ENCODE assay signal across 9 cellular contexts in the genomic region with DNA sequence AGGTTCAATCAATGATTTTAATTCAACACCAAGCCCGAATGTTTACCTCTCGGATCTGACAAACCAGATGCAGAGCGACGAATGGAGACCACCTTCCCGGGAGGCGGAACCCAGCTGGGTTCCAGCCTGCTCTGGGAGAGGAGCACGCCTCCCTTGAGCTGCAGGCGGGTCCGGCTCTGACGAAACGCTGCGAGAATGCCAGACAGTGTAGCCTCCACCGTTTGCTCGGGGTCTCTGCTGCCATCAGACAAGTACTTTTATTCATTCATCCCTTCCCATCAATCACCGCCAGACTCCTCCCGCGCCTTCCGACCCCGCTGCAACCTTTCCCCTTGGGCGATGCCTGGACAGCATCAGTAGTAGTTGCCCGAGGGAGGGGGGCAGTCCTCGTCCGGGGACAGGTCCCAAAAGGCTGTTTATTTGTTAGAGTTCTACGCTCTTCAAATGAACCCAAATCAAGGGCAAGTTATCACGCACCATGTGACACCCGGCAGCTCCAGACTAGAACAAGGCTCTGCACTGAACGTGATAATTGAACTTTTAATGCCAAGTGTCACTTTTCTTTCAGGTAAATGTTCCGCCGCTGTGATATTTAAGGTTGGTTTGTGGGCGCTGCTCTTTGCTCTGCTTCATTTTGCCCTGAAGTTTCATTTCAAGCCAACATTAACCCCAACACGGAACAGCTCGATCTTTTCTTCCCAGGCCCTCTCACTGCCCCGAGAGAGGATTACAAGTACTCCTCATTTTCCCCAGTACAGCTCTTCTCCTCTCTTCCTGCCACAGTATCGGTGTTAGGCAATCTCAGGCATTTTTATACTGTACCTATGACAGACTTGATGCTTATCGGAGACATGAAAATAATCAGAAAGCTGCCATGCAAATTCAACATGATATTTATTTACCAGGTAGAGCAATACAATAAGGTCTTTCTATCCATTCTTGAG. TPM values are rescaled to one million over a fixed set of nuclear protein-coding genes. Genes with fewer than 3 reads are reported as not detected.
DNase-seq lines count a peak whose midpoint lies in the region; ATAC-seq and TF ChIP-seq lines count a peak whose summit lies in the region.
"Had no signal": no experiment of that assay in that cellular context is flagged by ENCODE, and none has a peak within 500 bp of the region (broad histone marks: within the 10 kb centered on the region; RNA-seq: fewer than 3 reads in every experiment).

No MANE protein-coding gene starts in this region.

- intact Hi-C loops in activated CD4-positive, alpha-beta T cell treated with anti-CD3 and anti-CD28 coated beads for 36 hours (cut with DNase I, micrococcal nuclease), result loop anchor here in 1 of 2 experiments (5.0 kb wide), 1 partner anchor 678 kb away; no protein-coding TSS in a partner anchor
- intact Hi-C loops in ascending aorta (cut with DNase I), result no loop called here

- H3K9me3 ChIP-seq in ascending aorta, result no peaks in the 10 kb centered on the region
- no peaks in the 10 kb centered on the region for H3K9me3 ChIP-seq in iPS-18a (ENCODE audit: control insufficient read depth, low read depth, low read length)
- no peaks in the 10 kb centered on the region for H3K9me3 ChIP-seq in smooth muscle cell (replicated peaks; ENCODE audit: low read depth)

- H3F3A ChIP-seq in smooth muscle cell (ENCODE audit: low read depth), result no peaks in the 10 kb centered on the region

- no peaks in the 10 kb centered on the region for H3K9me3 Mint-ChIP-seq in activated CD4-positive, alpha-beta T cell treated with anti-CD3 and anti-CD28 coated beads for 36 hours (ENCODE audit: low read depth)
- no peaks in the 10 kb centered on the region for H3K9me3 Mint-ChIP-seq in progenitor cell of endocrine pancreas (ENCODE audit: low read depth)

- DNase-seq in activated CD4-positive, alpha-beta T cell treated with anti-CD3 and anti-CD28 coated beads for 36 hours, result peak; percentile 13
- DNase-seq in activated CD4-positive, alpha-beta T cell treated with anti-CD3 and anti-CD28 coated beads, Interleukin-2, amount 50 U/mL, for 1 hour, result no peak
- DNase-seq in ascending aorta (ENCODE audit: low spot score in 2 of 2) (peak in 1 of 2 donors; percentile 62), smooth muscle cell (lab: John Stamatoyannopoulos, UW; ENCODE audit: unreplicated experiment) (peak; percentile 4), progenitor cell of endocrine pancreas (ENCODE audit: low spot score, unreplicated experiment) (no peak)
- DNase-seq in activated naive CD4-positive, alpha-beta T cell treated with anti-CD3 and anti-CD28 coated beads, Interleukin-2, amount 50 U/mL, for 16 hours, result no peak
- DNase-seq: DND-41 had no signal

- no peak overlapping the region for H3K27ac Mint-ChIP-seq in activated CD4-positive, alpha-beta T cell treated with anti-CD3 and anti-CD28 coated beads for 36 hours
- no peak overlapping the region for H3K27ac Mint-ChIP-seq in progenitor cell of endocrine pancreas

- POLR2A ChIA-PET in activated CD4-positive, alpha-beta T cell treated with anti-CD3 and anti-CD28 coated beads for 36 hours (lab: Charles Lee), result no interaction called here

- peak overlapping the region; percentile 95 for H2AFZ ChIP-seq in smooth muscle cell (ENCODE audit: low read depth)

- WGBS in smooth muscle cell (ENCODE audit: low lambda C conversion rate), result 17% methylated on average over 35 of the region's 35 CpGs

- H4K20me1 ChIP-seq in smooth muscle cell (ENCODE audit: low read depth), result no peaks in the 10 kb centered on the region

- no peaks in the 10 kb centered on the region for H3K36me3 ChIP-seq in ascending aorta
- H3K36me3 ChIP-seq in iPS-18a (ENCODE audit: control insufficient read depth, low read depth, low read length), result no peaks in the 10 kb centered on the region
- no peaks in the 10 kb centered on the region for H3K36me3 ChIP-seq in smooth muscle cell (ENCODE audit: low read depth)

- H3K4me3 Mint-ChIP-seq in activated CD4-positive, alpha-beta T cell treated with anti-CD3 and anti-CD28 coated beads for 36 hours, result no peak overlapping the region
- no peak overlapping the region for H3K4me3 Mint-ChIP-seq in progenitor cell of endocrine pancreas (ENCODE audit: low read depth)

- H3K4me3 ChIP-seq in ascending aorta, result peak overlapping the region; percentile 58 to 62
- H3K4me3 ChIP-seq in iPS-18a (ENCODE audit: low read length), result peak overlapping the region; percentile 81
- H3K4me3 ChIP-seq in smooth muscle cell, result peak overlapping the region; percentile 68

- TF ChIP-seq CTCF in ascending aorta (IDR thresholded peaks at IDR 0.05) (no peak), smooth muscle cell (IDR thresholded peaks at IDR 0.05; ENCODE audit: borderline replicate concordance, insufficient read depth, poor library complexity, severe bottlenecking) (no peak), progenitor cell of endocrine pancreas (IDR thresholded peaks at IDR 0.05; ENCODE audit: unreplicated experiment) (no peak)

- H3K4me1 ChIP-seq in ascending aorta (no peaks in the 10 kb centered on the region), iPS-18a (ENCODE audit: control insufficient read depth, low read depth, low read length) (peaks cover 22% of the 10 kb centered on the region), smooth muscle cell (ENCODE audit: low read depth) (no peaks in the 10 kb centered on the region)

- H3K79me2 ChIP-seq in smooth muscle cell (ENCODE audit: low read depth), result no peaks in the 10 kb centered on the region

- no peak overlapping the region for H3K27ac ChIP-seq in ascending aorta
- H3K27ac ChIP-seq in iPS-18a (ENCODE audit: low read length), result no peak overlapping the region
- H3K27ac ChIP-seq in smooth muscle cell (ENCODE audit: low read depth), result no peak overlapping the region

- H3K27me3 ChIP-seq in ascending aorta, result no peaks in the 10 kb centered on the region
- H3K27me3 ChIP-seq in iPS-18a (ENCODE audit: control insufficient read depth, insufficient read depth, low read length), result peaks cover 34% of the 10 kb centered on the region
- H3K27me3 ChIP-seq in smooth muscle cell (ENCODE audit: low read depth), result no peaks in the 10 kb centered on the region

- H3K9ac ChIP-seq in iPS-18a (ENCODE audit: low read length), result peak overlapping the region; percentile 25
- no peak overlapping the region for H3K9ac ChIP-seq in smooth muscle cell (ENCODE audit: low read depth)

- H3K4me1 Mint-ChIP-seq in activated CD4-positive, alpha-beta T cell treated with anti-CD3 and anti-CD28 coated beads for 36 hours, result no peaks in the 10 kb centered on the region
- H3K4me1 Mint-ChIP-seq in progenitor cell of endocrine pancreas (ENCODE audit: low read depth), result no peaks in the 10 kb centered on the region

- peaks cover 15% of the 10 kb centered on the region for H3K27me3 Mint-ChIP-seq in activated CD4-positive, alpha-beta T cell treated with anti-CD3 and anti-CD28 coated beads for 36 hours
- H3K27me3 Mint-ChIP-seq in progenitor cell of endocrine pancreas, result peaks cover 20% of the 10 kb centered on the region

- no peaks in the 10 kb centered on the region for H3K36me3 Mint-ChIP-seq in activated CD4-positive, alpha-beta T cell treated with anti-CD3 and anti-CD28 coated beads for 36 hours (ENCODE audit: low read depth)
- H3K36me3 Mint-ChIP-seq in progenitor cell of endocrine pancreas (ENCODE audit: insufficient read depth), result no peaks in the 10 kb centered on the region

- CTCF ChIA-PET in activated CD4-positive, alpha-beta T cell treated with anti-CD3 and anti-CD28 coated beads for 36 hours (lab: Charles Lee), result interaction anchor here (1.0 kb wide), 1 partner anchor 202 kb away, joined by 4 read pairs; no protein-coding TSS in a partner anchor

- no peak for ATAC-seq in activated CD4-positive, alpha-beta T cell treated with anti-CD3 and anti-CD28 coated beads for 36 hours
- ATAC-seq in esophagus mucosa, result no peak

- H3K4me2 ChIP-seq in smooth muscle cell, result peak overlapping the region; percentile 93

RNA-seq across cellular contexts. Expression of a gene that starts 1.0 kb away (rescaled TPM):
- not detected for total RNA-seq in activated CD4-positive, alpha-beta T cell treated with anti-CD3 and anti-CD28 coated beads for 36 hours
- total RNA-seq in ascending aorta (26.4 TPM), smooth muscle cell (2.9 and 4.3 TPM in 2 replicates), esophagus mucosa (2.6 TPM), progenitor cell of endocrine pancreas (0.38 and 1.0 TPM in 2 replicates)
- polyA plus RNA-seq in smooth muscle cell, result 1.1 and 4.5 TPM in 2 replicates

Comparison
In these comparisons a context has a peak if more than half of its experiments do, and no peak if none do; other contexts are left out.
1. DNase-seq: peak in activated CD4-positive, alpha-beta T cell treated with anti-CD3 and anti-CD28 coated beads for 36 hours (single experiment) and smooth muscle cell (single experiment); none in activated CD4-positive, alpha-beta T cell treated with anti-CD3 and anti-CD28 coated beads, Interleukin-2, amount 50 U/mL, for 1 hour (single experiment), activated naive CD4-positive, alpha-beta T cell treated with anti-CD3 and anti-CD28 coated beads, Interleukin-2, amount 50 U/mL, for 16 hours (single experiment) and progenitor cell of endocrine pancreas (single experiment).
2. Peak in every context shown above with its lines, with median percentiles within 50 percentile points of each other: H3K4me3 ChIP-seq.